ENCODE assay signal across 1 cellular context in the genomic region with DNA sequence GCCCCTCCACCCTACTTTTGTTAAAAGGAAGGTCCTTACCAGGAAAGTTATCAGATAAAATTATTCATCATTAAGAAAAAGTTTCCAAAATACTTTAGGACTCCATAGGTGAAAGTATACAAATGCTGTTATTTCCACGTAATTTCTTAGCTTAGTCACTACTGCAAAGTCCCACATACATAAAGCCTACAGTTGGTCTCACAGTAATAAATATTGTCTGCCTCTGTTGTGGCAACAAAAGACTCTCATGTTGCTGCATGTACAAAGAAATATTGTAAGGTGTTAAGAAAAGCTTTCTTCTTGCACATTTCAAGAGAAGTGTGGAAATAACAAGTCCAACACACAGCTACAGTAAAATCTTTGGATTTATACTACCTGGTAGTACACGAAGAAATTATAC.
TF ChIP-seq lines count a peak whose summit lies in the region.

No MANE protein-coding gene starts in this region.

TF ChIP-seq in GM12878, 131 proteins besides CTCF, POLR2A, EP300 and RAD21 (continued from another document):
- TF ChIP-seq, protein P1, sequence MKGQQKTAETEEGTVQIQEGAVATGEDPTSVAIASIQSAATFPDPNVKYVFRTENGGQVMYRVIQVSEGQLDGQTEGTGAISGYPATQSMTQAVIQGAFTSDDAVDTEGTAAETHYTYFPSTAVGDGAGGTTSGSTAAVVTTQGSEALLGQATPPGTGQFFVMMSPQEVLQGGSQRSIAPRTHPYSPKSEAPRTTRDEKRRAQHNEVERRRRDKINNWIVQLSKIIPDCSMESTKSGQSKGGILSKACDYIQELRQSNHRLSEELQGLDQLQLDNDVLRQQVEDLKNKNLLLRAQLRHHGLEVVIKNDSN (IDR thresholded peaks at IDR 0.05; ENCODE audit: borderline replicate concordance, extremely low read length, insufficient read depth, low read depth, low read length) = no peak
- TF ChIP-seq MTA3 (IDR thresholded peaks at IDR 0.05; ENCODE audit: borderline replicate concordance, low read length) = no peak
- TF ChIP-seq ZNF217 (IDR thresholded peaks at IDR 0.05) = no peak
- TF ChIP-seq, protein P2, sequence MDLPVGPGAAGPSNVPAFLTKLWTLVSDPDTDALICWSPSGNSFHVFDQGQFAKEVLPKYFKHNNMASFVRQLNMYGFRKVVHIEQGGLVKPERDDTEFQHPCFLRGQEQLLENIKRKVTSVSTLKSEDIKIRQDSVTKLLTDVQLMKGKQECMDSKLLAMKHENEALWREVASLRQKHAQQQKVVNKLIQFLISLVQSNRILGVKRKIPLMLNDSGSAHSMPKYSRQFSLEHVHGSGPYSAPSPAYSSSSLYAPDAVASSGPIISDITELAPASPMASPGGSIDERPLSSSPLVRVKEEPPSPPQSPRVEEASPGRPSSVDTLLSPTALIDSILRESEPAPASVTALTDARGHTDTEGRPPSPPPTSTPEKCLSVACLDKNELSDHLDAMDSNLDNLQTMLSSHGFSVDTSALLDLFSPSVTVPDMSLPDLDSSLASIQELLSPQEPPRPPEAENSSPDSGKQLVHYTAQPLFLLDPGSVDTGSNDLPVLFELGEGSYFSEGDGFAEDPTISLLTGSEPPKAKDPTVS (IDR thresholded peaks at IDR 0.05; ENCODE audit: low read depth, low read length) = no peak
- TF ChIP-seq, protein P3, sequence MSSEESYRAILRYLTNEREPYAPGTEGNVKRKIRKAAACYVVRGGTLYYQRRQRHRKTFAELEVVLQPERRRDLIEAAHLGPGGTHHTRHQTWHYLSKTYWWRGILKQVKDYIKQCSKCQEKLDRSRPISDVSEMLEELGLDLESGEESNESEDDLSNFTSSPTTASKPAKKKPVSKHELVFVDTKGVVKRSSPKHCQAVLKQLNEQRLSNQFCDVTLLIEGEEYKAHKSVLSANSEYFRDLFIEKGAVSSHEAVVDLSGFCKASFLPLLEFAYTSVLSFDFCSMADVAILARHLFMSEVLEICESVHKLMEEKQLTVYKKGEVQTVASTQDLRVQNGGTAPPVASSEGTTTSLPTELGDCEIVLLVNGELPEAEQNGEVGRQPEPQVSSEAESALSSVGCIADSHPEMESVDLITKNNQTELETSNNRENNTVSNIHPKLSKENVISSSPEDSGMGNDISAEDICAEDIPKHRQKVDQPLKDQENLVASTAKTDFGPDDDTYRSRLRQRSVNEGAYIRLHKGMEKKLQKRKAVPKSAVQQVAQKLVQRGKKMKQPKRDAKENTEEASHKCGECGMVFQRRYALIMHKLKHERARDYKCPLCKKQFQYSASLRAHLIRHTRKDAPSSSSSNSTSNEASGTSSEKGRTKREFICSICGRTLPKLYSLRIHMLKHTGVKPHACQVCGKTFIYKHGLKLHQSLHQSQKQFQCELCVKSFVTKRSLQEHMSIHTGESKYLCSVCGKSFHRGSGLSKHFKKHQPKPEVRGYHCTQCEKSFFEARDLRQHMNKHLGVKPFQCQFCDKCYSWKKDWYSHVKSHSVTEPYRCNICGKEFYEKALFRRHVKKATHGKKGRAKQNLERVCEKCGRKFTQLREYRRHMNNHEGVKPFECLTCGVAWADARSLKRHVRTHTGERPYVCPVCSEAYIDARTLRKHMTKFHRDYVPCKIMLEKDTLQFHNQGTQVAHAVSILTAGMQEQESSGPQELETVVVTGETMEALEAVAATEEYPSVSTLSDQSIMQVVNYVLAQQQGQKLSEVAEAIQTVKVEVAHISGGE (CRISPR knock-in tag; IDR thresholded peaks at IDR 0.05) = no peak
- no peak for TF ChIP-seq MEF2B (IDR thresholded peaks at IDR 0.05; ENCODE audit: partially characterized antibody, poor library complexity, severe bottlenecking)
- no peak for TF ChIP-seq YBX1 (IDR thresholded peaks at IDR 0.05)
